ENCODE assay signal across 23 cellular contexts in the genomic region with DNA sequence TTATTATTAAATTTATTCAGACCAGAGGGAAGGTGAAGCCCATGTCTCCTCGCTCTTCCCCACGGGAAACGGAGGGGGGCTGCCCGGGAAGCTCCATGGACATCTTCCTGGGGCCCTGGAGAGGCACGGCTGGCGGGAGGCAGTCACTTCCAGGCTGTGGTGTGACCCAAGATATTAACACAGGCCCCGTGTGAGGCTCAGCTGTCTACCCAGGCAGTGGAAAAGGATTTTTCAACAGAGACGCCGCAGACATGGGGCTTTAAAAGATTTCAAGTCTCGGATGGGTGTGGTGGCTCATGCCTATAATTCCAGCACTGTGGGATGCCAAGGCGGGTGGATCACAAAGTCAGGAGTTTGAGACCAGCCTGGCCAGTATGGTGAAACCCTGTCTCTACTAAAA.
"Had no signal": no experiment of that assay in that cellular context is flagged by ENCODE, and none has a peak within 500 bp of the region (broad histone marks: within the 10 kb centered on the region; RNA-seq: fewer than 3 reads in every experiment).

No MANE protein-coding gene starts in this region.

- H3K9me3 Mint-ChIP-seq: activated T-helper 2 cell treated with anti-CD3 and anti-CD28 coated beads, Interferon-gamma antibody, Interleukin-2, Interleukin-4, amounts not matched to agents 10 μg/mL and 5 μg/mL and 100 μg/mL, durations not matched to agents 14 hours and 24 hours and 36 hours; central memory CD8-positive, alpha-beta T cell; natural killer cell had no signal

- ATAC-seq: left colon had no signal

- H3K27me3 Mint-ChIP-seq: central memory CD8-positive, alpha-beta T cell had no signal

- H3K27me3 ChIP-seq: breast epithelium, dorsolateral prefrontal cortex, gastrocnemius medialis, hepatocyte, neural progenitor cell had no signal

- H3K27ac Mint-ChIP-seq: activated naive CD4-positive, alpha-beta T cell treated with anti-CD3 and anti-CD28 coated beads, Interleukin-2, amount 50 U/mL, for 72 hours; activated T-helper 2 cell treated with anti-CD3 and anti-CD28 coated beads, Interferon-gamma antibody, Interleukin-2, Interleukin-4, amounts not matched to agents 10 μg/mL and 5 μg/mL and 100 μg/mL, durations not matched to agents 14 hours and 24 hours and 36 hours; natural killer cell; neural progenitor cell had no signal

- H3K4me1 ChIP-seq: breast epithelium, neural progenitor cell had no signal

- H3K4me3 ChIP-seq: breast epithelium, dorsolateral prefrontal cortex, gastrocnemius medialis, hepatocyte, neural progenitor cell, thoracic aorta had no signal

- H3K9me3 ChIP-seq: gastrocnemius medialis, thoracic aorta had no signal

- DNase-seq: activated CD4-positive, alpha-beta T cell treated with anti-CD3 and anti-CD28 coated beads for 4 hours; activated CD4-positive, alpha-beta T cell treated with anti-CD3 and anti-CD28 coated beads, Interleukin-2, amount 50 U/mL, for 48 hours; activated T-cell treated with anti-CD3 and anti-CD28 coated beads, Interleukin-2, amount 50 U/mL, for 48 hours; effector memory CD4-positive, alpha-beta T cell; erythroblast; gastrocnemius medialis; kidney; left colon; midbrain; natural killer cell; occipital lobe; right cardiac atrium; stimulated activated CD4-positive, alpha-beta T cell treated with anti-CD3 and anti-CD28 coated beads, Interleukin-4, amount 100 ng/mL, for 1 hour; stimulated activated naive CD8-positive, alpha-beta T cell treated with anti-CD3 and anti-CD28 coated beads, Interleukin-15, Interleukin-2, amounts not matched to agents 100 U/mL and 50 U/mL, for 24 hours; trophoblast cell had no signal

- H3K9ac ChIP-seq: neural progenitor cell had no signal

- H3K36me3 ChIP-seq: breast epithelium, gastrocnemius medialis, neural progenitor cell, thoracic aorta had no signal

- H3K36me3 Mint-ChIP-seq: activated naive CD4-positive, alpha-beta T cell treated with anti-CD3 and anti-CD28 coated beads, Interleukin-2, amount 50 U/mL, for 72 hours; natural killer cell; neural progenitor cell had no signal

- H3K4me3 Mint-ChIP-seq: central memory CD8-positive, alpha-beta T cell; natural killer cell; neural progenitor cell had no signal

- H3K27ac ChIP-seq: breast epithelium, dorsolateral prefrontal cortex, gastrocnemius medialis, hepatocyte, neural progenitor cell, thoracic aorta had no signal
